ENCODE assay signal across 13 cellular contexts in the genomic region with DNA sequence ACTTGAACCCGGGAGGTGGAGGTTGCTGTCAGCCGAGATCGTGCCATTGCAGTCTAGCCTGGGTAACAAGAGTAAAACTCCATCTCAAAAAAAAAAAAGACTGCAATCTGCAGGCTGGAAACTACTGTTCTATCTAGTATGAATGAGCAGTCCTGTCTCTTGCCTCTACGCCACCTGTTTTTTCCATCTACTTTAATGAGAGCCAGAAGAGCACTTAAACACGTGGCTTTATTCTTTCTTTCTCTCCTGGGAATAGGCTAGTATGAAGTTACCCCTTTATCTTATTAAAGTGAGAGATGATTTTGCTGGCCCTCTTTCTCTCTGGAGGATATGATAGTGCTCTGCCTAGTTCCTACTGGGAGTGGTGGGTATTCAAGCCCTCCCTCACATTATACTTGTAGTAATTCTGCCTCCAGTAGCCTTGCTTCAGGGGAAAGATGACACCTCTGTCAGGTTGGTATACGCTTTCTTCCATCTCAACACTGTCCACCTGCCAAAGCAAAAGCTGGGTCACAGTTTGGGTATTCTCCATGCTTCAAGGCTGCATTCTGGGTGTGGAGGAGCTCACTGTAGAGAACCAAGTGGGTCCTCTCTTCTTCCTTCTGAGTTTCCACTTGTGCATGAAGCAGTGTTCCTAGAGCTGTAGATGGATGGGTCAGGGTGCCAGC. TPM values are rescaled to one million over a fixed set of nuclear protein-coding genes. Genes with fewer than 3 reads are reported as not detected.
DNase-seq lines count a peak whose midpoint lies in the region; ATAC-seq and TF ChIP-seq lines count a peak whose summit lies in the region.
"Had no signal": no experiment of that assay in that cellular context is flagged by ENCODE, and none has a peak within 500 bp of the region (broad histone marks: within the 10 kb centered on the region; RNA-seq: fewer than 3 reads in every experiment).

No MANE protein-coding gene starts in this region.

- peaks cover 2% of the 10 kb centered on the region for H3K36me3 Mint-ChIP-seq in activated T-helper 2 cell treated with anti-CD3 and anti-CD28 coated beads, Interferon-gamma antibody, Interleukin-2, Interleukin-4, amounts not matched to agents 10 μg/mL and 5 μg/mL and 100 μg/mL, durations not matched to agents 14 hours and 24 hours and 36 hours (ENCODE audit: low read depth)
- H3K36me3 Mint-ChIP-seq in osteocyte (ENCODE audit: unreplicated experiment): no peaks in the 10 kb centered on the region
- no peaks in the 10 kb centered on the region for H3K36me3 Mint-ChIP-seq in endodermal cell (ENCODE audit: low read depth)

- peak overlapping the region; percentile 6 for H3K4me3 Mint-ChIP-seq in activated T-helper 2 cell treated with anti-CD3 and anti-CD28 coated beads, Interferon-gamma antibody, Interleukin-2, Interleukin-4, amounts not matched to agents 10 μg/mL and 5 μg/mL and 100 μg/mL, durations not matched to agents 14 hours and 24 hours and 36 hours (ENCODE audit: low read depth)
- H3K4me3 Mint-ChIP-seq in osteocyte (ENCODE audit: unreplicated experiment): no peak overlapping the region
- H3K4me3 Mint-ChIP-seq in endodermal cell: no peak overlapping the region

- H3K9me3 Mint-ChIP-seq in activated T-helper 2 cell treated with anti-CD3 and anti-CD28 coated beads, Interferon-gamma antibody, Interleukin-2, Interleukin-4, amounts not matched to agents 10 μg/mL and 5 μg/mL and 100 μg/mL, durations not matched to agents 14 hours and 24 hours and 36 hours: no peaks in the 10 kb centered on the region
- no peaks in the 10 kb centered on the region for H3K9me3 Mint-ChIP-seq in osteocyte (ENCODE audit: unreplicated experiment)
- H3K9me3 Mint-ChIP-seq in endodermal cell: no peaks in the 10 kb centered on the region

- ATAC-seq in GM21529 (IDR thresholded peaks at IDR 0.05; ENCODE audit: unreplicated experiment) (no peak), HG03460 (IDR thresholded peaks at IDR 0.05; ENCODE audit: unreplicated experiment) (no peak)

- H3K27ac ChIP-seq in endodermal cell (ENCODE audit: low read depth, low read length): no peak overlapping the region
- H3K27ac ChIP-seq: 22Rv1 had no signal

- no peaks in the 10 kb centered on the region for H3K9me3 ChIP-seq in endodermal cell (ENCODE audit: control insufficient read depth, low read length)
- H3K9me3 ChIP-seq: thyroid gland had no signal

- H3K27me3 ChIP-seq in endodermal cell (ENCODE audit: control insufficient read depth, insufficient read depth, low read length, poor library complexity, severe bottlenecking): no peaks in the 10 kb centered on the region
- H3K27me3 ChIP-seq: thyroid gland had no signal

- no peaks in the 10 kb centered on the region for H3K27me3 Mint-ChIP-seq in activated T-helper 2 cell treated with anti-CD3 and anti-CD28 coated beads, Interferon-gamma antibody, Interleukin-2, Interleukin-4, amounts not matched to agents 10 μg/mL and 5 μg/mL and 100 μg/mL, durations not matched to agents 14 hours and 24 hours and 36 hours (ENCODE audit: low read depth)
- no peaks in the 10 kb centered on the region for H3K27me3 Mint-ChIP-seq in osteocyte (ENCODE audit: unreplicated experiment)
- no peaks in the 10 kb centered on the region for H3K27me3 Mint-ChIP-seq in endodermal cell (ENCODE audit: insufficient read depth)

- peaks cover 52% of the 10 kb centered on the region for H3K4me1 Mint-ChIP-seq in activated T-helper 2 cell treated with anti-CD3 and anti-CD28 coated beads, Interferon-gamma antibody, Interleukin-2, Interleukin-4, amounts not matched to agents 10 μg/mL and 5 μg/mL and 100 μg/mL, durations not matched to agents 14 hours and 24 hours and 36 hours (ENCODE audit: low read depth)
- H3K4me1 Mint-ChIP-seq in osteocyte (ENCODE audit: unreplicated experiment) (peaks cover 67% of the 10 kb centered on the region), endodermal cell (peaks cover 33% of the 10 kb centered on the region)

- no peak overlapping the region for H3K4me3 ChIP-seq in endodermal cell (ENCODE audit: low read length)
- H3K4me3 ChIP-seq: thyroid gland had no signal

- H3K9ac ChIP-seq in endodermal cell (ENCODE audit: extremely low read depth, low read length, poor library complexity, severe bottlenecking): no peak overlapping the region

- H3K36me3 ChIP-seq in endodermal cell (ENCODE audit: control insufficient read depth, insufficient read depth, low read length): no peaks in the 10 kb centered on the region
- H3K36me3 ChIP-seq: thyroid gland had no signal

- intact Hi-C loops in activated T-helper 2 cell treated with anti-CD3 and anti-CD28 coated beads, Interferon-gamma antibody, Interleukin-2, Interleukin-4, amounts not matched to agents 10 μg/mL and 5 μg/mL and 100 μg/mL, durations not matched to agents 14 hours and 24 hours and 36 hours (cut with micrococcal nuclease): loop anchor here (2.0 kb wide), 1 partner anchor 17 kb away; the partner anchor contains the start of gene MAPKBP1

- TF ChIP-seq CTCF in osteocyte (IDR thresholded peaks at IDR 0.05) (no peak), endodermal cell (conservative IDR thresholded peaks at IDR 0.05) (no peak)

- DNase-seq in DMS 273 (lab: John Stamatoyannopoulos, UW; ENCODE audit: unreplicated experiment): peak; percentile 17
- DNase-seq in DMS 273 treated with DMSO at 0.1 percent for 48 hours (lab: John Stamatoyannopoulos, UW): no peak
- DNase-seq in NCI-H187 treated with DMSO at 0.1 percent for 48 hours (lab: John Stamatoyannopoulos, UW): peak; percentile 94
- no peak for DNase-seq in activated T-helper 2 cell treated with anti-CD3 and anti-CD28 coated beads, Interferon-gamma antibody, Interleukin-2, Interleukin-4, amounts not matched to agents 10 μg/mL and 5 μg/mL and 100 μg/mL, durations not matched to agents 14 hours and 24 hours and 36 hours (ENCODE audit: low spot score)
- DNase-seq in osteocyte (ENCODE audit: extremely low spot score, unreplicated experiment): no peak
- no peak for DNase-seq in endodermal cell
- DNase-seq: activated gamma-delta T cell, NCI-H748 treated with DMSO at 0.1 percent for 48 hours, retina, thyroid gland had no signal

- WGBS in endodermal cell (ENCODE audit: insufficient coverage in 1 of 2, insufficient read length in 1 of 2), 2 experiments: 93 to 98% methylated on average over 5 to 6 of the region's 6 CpGs

- H3K4me1 ChIP-seq in endodermal cell (ENCODE audit: control insufficient read depth, insufficient read depth, low read length): peaks cover 8% of the 10 kb centered on the region

- no peak overlapping the region for H3K27ac Mint-ChIP-seq in activated T-helper 2 cell treated with anti-CD3 and anti-CD28 coated beads, Interferon-gamma antibody, Interleukin-2, Interleukin-4, amounts not matched to agents 10 μg/mL and 5 μg/mL and 100 μg/mL, durations not matched to agents 14 hours and 24 hours and 36 hours
- H3K27ac Mint-ChIP-seq in osteocyte (ENCODE audit: unreplicated experiment) (peak overlapping the region; percentile 83), endodermal cell (no peak overlapping the region)

RNA-seq across cellular contexts. Expression of gene MAPKBP1, which starts 17.8 kb away (rescaled TPM):
- total RNA-seq in activated T-helper 2 cell treated with anti-CD3 and anti-CD28 coated beads, Interferon-gamma antibody, Interleukin-2, Interleukin-4, amounts not matched to agents 10 μg/mL and 5 μg/mL and 100 μg/mL, durations not matched to agents 14 hours and 24 hours and 36 hours: 24.7 and 25.7 TPM in 2 replicates
- total RNA-seq in osteocyte (28.0 and 34.2 TPM in 2 replicates), endodermal cell (10 to 100 TPM; 16.7 to 26.3 TPM)
- polyA plus RNA-seq in endodermal cell (2013, experiment 1 of 2): 19.1 TPM
- 15.9 TPM for polyA plus RNA-seq in endodermal cell (2013, experiment 2 of 2)

RNA-seq across cellular contexts. Expression of gene JMJD7, which starts 35.8 kb away (rescaled TPM):
- 15.7 and 20.0 TPM in 2 replicates for total RNA-seq in activated T-helper 2 cell treated with anti-CD3 and anti-CD28 coated beads, Interferon-gamma antibody, Interleukin-2, Interleukin-4, amounts not matched to agents 10 μg/mL and 5 μg/mL and 100 μg/mL, durations not matched to agents 14 hours and 24 hours and 36 hours
- total RNA-seq in osteocyte (9.1 and 14.0 TPM in 2 replicates), endodermal cell (10 to 100 TPM; 18.4 to 22.1 TPM)
- polyA plus RNA-seq in endodermal cell (2013, experiment 1 of 2): 14.1 TPM
- polyA plus RNA-seq in endodermal cell (2013, experiment 2 of 2): 11.3 TPM

RNA-seq across cellular contexts. Expression of gene PLA2G4B, which starts 46.5 kb away (rescaled TPM):
- total RNA-seq in activated T-helper 2 cell treated with anti-CD3 and anti-CD28 coated beads, Interferon-gamma antibody, Interleukin-2, Interleukin-4, amounts not matched to agents 10 μg/mL and 5 μg/mL and 100 μg/mL, durations not matched to agents 14 hours and 24 hours and 36 hours: 8.0 and 10.5 TPM in 2 replicates
- total RNA-seq in osteocyte: 3.2 and 6.9 TPM in 2 replicates
- 10 to 100 TPM in 1 of 2 donors, 1 to 10 TPM in 1; 6.9 to 10.1 TPM for total RNA-seq in endodermal cell
- 21.8 TPM for polyA plus RNA-seq in endodermal cell (2013, experiment 1 of 2)
- polyA plus RNA-seq in endodermal cell (2013, experiment 2 of 2): 25.3 TPM

Comparison
In these comparisons a context has a peak if more than half of its experiments do, and no peak if none do; other contexts are left out.
1. DNase-seq: peak in DMS 273 (single experiment) and NCI-H187 treated with DMSO at 0.1 percent for 48 hours (single experiment); none in DMS 273 treated with DMSO at 0.1 percent for 48 hours (single experiment), activated T-helper 2 cell treated with anti-CD3 and anti-CD28 coated beads, Interferon-gamma antibody, Interleukin-2, Interleukin-4, amounts not matched to agents 10 μg/mL and 5 μg/mL and 100 μg/mL, durations not matched to agents 14 hours and 24 hours and 36 hours (single experiment), osteocyte (single experiment) and endodermal cell (single experiment).